Comparison of ENCODE assay signal across 8 cellular contexts in genomic region chr4:25376754-25377571, GRCh38. TPM values are rescaled to one million over a fixed set of nuclear protein-coding genes. Genes with fewer than 3 reads are reported as not detected.
A peak's percentile ranks its signal among the peaks of the same experiment; 100 is the strongest.
DNase-seq lines count a peak whose midpoint lies in the region; ATAC-seq and TF ChIP-seq lines count a peak whose summit lies in the region.

ANAPC4 (plus strand) TSS chr4:25377263; CDS start chr4:25377428, 165 bp downstream.

- ATAC-seq in GM21737 (IDR thresholded peaks at IDR 0.05; ENCODE audit: unreplicated experiment), result peak; percentile 97

- H3K4me1 ChIP-seq in Peyer's patch, result peaks cover 0 to 7% (median 5%) of the 10 kb centered on the region in 4 donors
- H3K4me1 ChIP-seq in esophagus squamous epithelium, result peaks cover 8 to 33% (median 10%) of the 10 kb centered on the region in 3 donors

- H3K36me3 ChIP-seq in Peyer's patch (peaks cover 0 to 12% (median 0%) of the 10 kb centered on the region in 3 donors), esophagus squamous epithelium (peaks cover 0 to 16% (median 0%) of the 10 kb centered on the region in 3 donors)

- intact Hi-C loops in esophagus squamous epithelium (cut with DNase I), result no loop called here

- 0 to 2% methylated on average over 8 to 16 of the region's 74 CpGs for WGBS in esophagus squamous epithelium, 2 donors

- no peaks in the 10 kb centered on the region for H3K9me3 ChIP-seq in Peyer's patch
- no peaks in the 10 kb centered on the region for H3K9me3 ChIP-seq in esophagus squamous epithelium

- no peaks in the 10 kb centered on the region for H3K27me3 ChIP-seq in Peyer's patch
- H3K27me3 ChIP-seq in esophagus squamous epithelium, result no peaks in the 10 kb centered on the region

- TF ChIP-seq CTCF in Peyer's patch (IDR thresholded peaks at IDR 0.05) (peak in 3 of 6 experiments; percentile 17 to 37 (median 33)), esophagus squamous epithelium (IDR thresholded peaks at IDR 0.05) (peak in 4 of 6 experiments; percentile 15 to 28 (median 22))

- DNase-seq in DMS79 treated with DMSO at 0.1 percent for 48 hours (lab: John Stamatoyannopoulos, UW), result peak; percentile 64
- DNase-seq in KG1 (lab: John Stamatoyannopoulos, UW), result peak; percentile 89
- DNase-seq in Peyer's patch, result peak; percentile 98 to 99 (median 99)
- DNase-seq in activated T-cell treated with anti-CD3 and anti-CD28 coated beads, Interleukin-2, amount 50 U/mL, for 48 hours, result peak; percentile 97 to 98
- peak; percentile 87 for DNase-seq in esophagus squamous epithelium (lab: John Stamatoyannopoulos, UW)
- peak; percentile 93 for DNase-seq in myocyte (ENCODE audit: low read depth)
- peak; percentile 95 to 99 for DNase-seq in stimulated activated CD8-positive, alpha-beta memory T cell treated with anti-CD3 and anti-CD28 coated beads, Interleukin-7, amount 100 ng/mL, for 4 hours (ENCODE audit: low read depth in 2 of 2)

- H3K27ac ChIP-seq in Peyer's patch (peak within 1 kb of the TSS; percentile 61 to 84 (median 80)), esophagus squamous epithelium (peak within 1 kb of the TSS; percentile 85 to 91 (median 87))

- TF ChIP-seq POLR2A in Peyer's patch (IDR thresholded peaks at IDR 0.05) (peak; percentile 62 to 76), esophagus squamous epithelium (IDR thresholded peaks at IDR 0.05) (peak in 2 of 4 donors; percentile 19 to 73)

- H3K4me3 ChIP-seq in Peyer's patch (peak within 1 kb of the TSS; percentile 89 to 99 (median 92)), esophagus squamous epithelium (peak within 1 kb of the TSS; percentile 81 to 95 (median 94))

RNA-seq across cellular contexts. Expression of gene ANAPC4, which starts in this region (rescaled TPM):
- total RNA-seq in Peyer's patch (10 to 100 TPM; 23.5 to 69.3 (median 39.7) TPM), esophagus squamous epithelium (10 to 100 TPM in 3 of 4 donors, 1 to 10 TPM in 1; 9.6 to 27.0 (median 20.0) TPM), myocyte (16.8 and 21.6 TPM in 2 replicates)
- polyA plus RNA-seq in myocyte (2012), result 10.4 TPM

Comparison
In these comparisons a context has a peak if more than half of its experiments do, and no peak if none do; other contexts are left out.
1. Peak in every context shown above with its lines: DNase-seq, ATAC-seq, H3K4me3 ChIP-seq and H3K27ac ChIP-seq.